In genomic region chr19:10251792-10252694, GRCh38 we compare ENCODE assay signal across 8 cellular contexts. TPM values are rescaled to one million over a fixed set of nuclear protein-coding genes. Genes with fewer than 3 reads are reported as not detected.
A peak's percentile ranks its signal among the peaks of the same experiment; 100 is the strongest.
DNase-seq lines count a peak whose midpoint lies in the region; ATAC-seq, FAIRE-seq and TF ChIP-seq lines count a peak whose summit lies in the region.

Gene MRPL4 (plus strand): TSS chr19:10252214. CDS start chr19:10252254, 40 bp downstream.

- no peak for TF ChIP-seq CTCF in astrocyte of the cerebellum (IDR thresholded peaks at IDR 0.05; ENCODE audit: low read depth, low read length, missing control alignments)

- DNase-seq in GM18507 (ENCODE audit: extremely low spot score, insufficient read length, low read depth) (no peak), NCI-H2029 treated with DMSO at 0.1 percent for 48 hours (lab: John Stamatoyannopoulos, UW) (peak; percentile 98), T-helper 9 cell (peak; percentile 91), astrocyte of the cerebellum (ENCODE audit: low read depth) (peak; percentile 98), hepatic stellate cell (ENCODE audit: low spot score) (peak; percentile 99), renal cortical epithelial cell (ENCODE audit: low read depth) (peak; percentile 99), cortex of kidney (lab: John Stamatoyannopoulos, UW) (no peak)

- peak; percentile 99 for FAIRE-seq in GM18507 (lab: Jason Lieb, UNC)

- in situ Hi-C loops in astrocyte of the cerebellum (cut with HindIII; ENCODE audit: low sequenced_read_pairs), result no loop called here

- peak within 1 kb of the TSS; percentile 92 for H3K4me3 ChIP-seq in astrocyte of the cerebellum (ENCODE audit: low read depth, low read length)

- ATAC-seq in HG02981 (IDR thresholded peaks at IDR 0.05; ENCODE audit: unreplicated experiment), result peak; percentile 89

RNA-seq across cellular contexts. Expression of gene MRPL4, which starts in this region (rescaled TPM):
- 23.1 and 29.5 TPM in 2 replicates for total RNA-seq in renal cortical epithelial cell

Comparison
In these comparisons a context has a peak if more than half of its experiments do, and no peak if none do; other contexts are left out.
1. DNase-seq: peak in NCI-H2029 treated with DMSO at 0.1 percent for 48 hours (single experiment), T-helper 9 cell (single experiment), astrocyte of the cerebellum (single experiment), hepatic stellate cell (single experiment) and renal cortical epithelial cell (single experiment); none in GM18507 (single experiment) and cortex of kidney (single experiment).